ENCODE assay signal across 9 cellular contexts in genomic region chr11:32780839-32781238, GRCh38. TPM values are rescaled to one million over a fixed set of nuclear protein-coding genes. Genes with fewer than 3 reads are reported as not detected.
"Had no signal": no experiment of that assay in that cellular context is flagged by ENCODE, and none has a peak within 500 bp of the region (broad histone marks: within the 10 kb centered on the region; RNA-seq: fewer than 3 reads in every experiment).

No MANE protein-coding gene starts in this region.

RNA-seq across cellular contexts. Expression of gene CCDC73, which starts 13.6 kb away (rescaled TPM):
- total RNA-seq: activated naive CD4-positive, alpha-beta T cell treated with anti-CD3 and anti-CD28 coated beads for 36 hours; activated T-cell treated with anti-CD3 and anti-CD28 coated beads, Interleukin-2, amount 50 U/mL, for 72 hours; aorta; ascending aorta; astrocyte; bronchial epithelial cell; cardiac muscle cell; cardiac septum; chondrocyte had no signal
- polyA plus RNA-seq: aorta had no signal

RNA-seq across cellular contexts. Expression of gene PRRG4, which starts 48.9 kb away (rescaled TPM):
- total RNA-seq: cardiac muscle cell, chondrocyte had no signal
- polyA plus RNA-seq: cardiac muscle cell had no signal
